ENCODE assay signal across 27 cellular contexts in genomic region chr20:52529856-52530255, GRCh38.
A peak's percentile ranks its signal among the peaks of the same experiment; 100 is the strongest.
DNase-seq lines count a peak whose midpoint lies in the region; ATAC-seq, FAIRE-seq and TF ChIP-seq lines count a peak whose summit lies in the region.
"Had no signal": no experiment of that assay in that cellular context is flagged by ENCODE, and none has a peak within 500 bp of the region (broad histone marks: within the 10 kb centered on the region; RNA-seq: fewer than 3 reads in every experiment).

No MANE protein-coding gene starts in this region.

- no peak for FAIRE-seq in D721Med (lab: Jason Lieb, UNC)
- FAIRE-seq: A549, GM18507, kidney had no signal

- TF ChIP-seq CTCF in AG10803 (conservative IDR thresholded peaks at IDR 0.05; ENCODE audit: low read length) (no peak), fibroblast of mammary gland (conservative IDR thresholded peaks at IDR 0.05; ENCODE audit: control insufficient read depth, insufficient read depth, low read depth, low read length) (no peak), GM13976 (IDR thresholded peaks at IDR 0.05; ENCODE audit: borderline replicate concordance, control extremely low read depth, extremely low read depth, insufficient read depth, missing control alignments) (no peak), D721Med (IDR thresholded peaks at IDR 0.05; ENCODE audit: insufficient read depth, missing control alignments) (no peak)

- DNase-seq in AG10803 (ENCODE audit: low read depth) (peak; percentile 77), HK-2 (ENCODE audit: unreplicated experiment) (peak; percentile 40), fibroblast of mammary gland (ENCODE audit: low read depth) (peak; percentile 5), renal cortical epithelial cell (ENCODE audit: low read depth) (peak; percentile 49), GM13976 (ENCODE audit: low spot score) (no peak), D721Med (ENCODE audit: insufficient read length, low spot score) (no peak)
- no peak for DNase-seq in stimulated activated CD4-positive, alpha-beta T cell treated with anti-CD3 and anti-CD28 coated beads, Interleukin-1b, Interleukin-23, amount 100 ng/mL, for 48 hours
- DNase-seq: activated gamma-delta T cell treated with Interleukin-2 at 50 U/mL for 16 hours; brain microvascular endothelial cell; C1 segment of cervical spinal cord; erythroblast; GOT3; kidney; MV-4-11; NCI-H187 treated with DMSO at 0.1 percent for 48 hours; NCI-H524 treated with DMSO at 0.1 percent for 48 hours; posterior cingulate gyrus; SIG-M5; stimulated activated CD8-positive, alpha-beta memory T cell treated with anti-CD3 and anti-CD28 coated beads, Interleukin-4, amount 100 ng/mL, for 48 hours; T-cell; transverse colon had no signal

- in situ Hi-C loops in GM13976 (cut with MboI; ENCODE audit: low sequenced_read_pairs, unreplicated experiment), result no loop called here

- no peak for ATAC-seq in HG03432 (IDR thresholded peaks at IDR 0.05; ENCODE audit: unreplicated experiment)
- ATAC-seq: A549, Panc1, sciatic nerve, T-cell had no signal

- H3K4me3 ChIP-seq in AG10803 (ENCODE audit: low read length), result no peak overlapping the region
- H3K4me3 ChIP-seq in fibroblast of mammary gland (ENCODE audit: control insufficient read depth, low read depth, low read length), result no peak overlapping the region
- H3K4me3 ChIP-seq: A549, neural progenitor cell, transverse colon had no signal

Comparison
In these comparisons a context has a peak if more than half of its experiments do, and no peak if none do; other contexts are left out.
1. DNase-seq: peak in AG10803 (single experiment), HK-2 (single experiment), fibroblast of mammary gland (single experiment) and renal cortical epithelial cell (single experiment); none in stimulated activated CD4-positive, alpha-beta T cell treated with anti-CD3 and anti-CD28 coated beads, Interleukin-1b, Interleukin-23, amount 100 ng/mL, for 48 hours (single experiment), GM13976 (single experiment) and D721Med (single experiment).